2 cellular contexts compared by ENCODE assay signal in genomic region chr21:42503711-42504110, GRCh38.
TF ChIP-seq lines count a peak whose summit lies in the region.

No MANE protein-coding gene starts in this region.

TF ChIP-seq in GM12891, 5 proteins besides CTCF, POLR2A, EP300 and RAD21:
- TF ChIP-seq PAX5 (IDR thresholded peaks at IDR 0.05; ENCODE audit: insufficient read depth, low read length, severe bottlenecking) (no peak), POLR2AphosphoS5 (IDR thresholded peaks at IDR 0.05; ENCODE audit: low read depth, low read length) (no peak), TAF1 (IDR thresholded peaks at IDR 0.05; ENCODE audit: low read depth, low read length) (no peak), SPI1 (IDR thresholded peaks at IDR 0.05; ENCODE audit: low read depth, low read length) (no peak), POU2F2 (IDR thresholded peaks at IDR 0.05; ENCODE audit: low read depth, low read length) (no peak)

TF ChIP-seq in K562, 482 proteins besides CTCF, POLR2A, EP300 and RAD21:
- 0 out of 2 replicates have a peak, but pooled peaks have one; percentile 6 for TF ChIP-seq RFX1 (IDR thresholded peaks at IDR 0.05)
- TF ChIP-seq GABPA (tag; conservative IDR thresholded peaks at IDR 0.05; ENCODE audit: low read depth) = peak; percentile 74
- no peak for TF ChIP-seq SMARCA5 (IDR thresholded peaks at IDR 0.05)
- TF ChIP-seq TCF3 (CRISPR knock-in tag; IDR thresholded peaks at IDR 0.05) = peak; percentile 36; the same call in 1 of the 2 replicates
- peak; percentile 21; the same call in 1 of the 2 replicates for TF ChIP-seq RREB1 (CRISPR knock-in tag; IDR thresholded peaks at IDR 0.05)
- 0 out of 2 replicates have a peak, but pooled peaks have one; percentile 8 for TF ChIP-seq CBFA2T3 (IDR thresholded peaks at IDR 0.05)
- no peak for TF ChIP-seq KDM4B (IDR thresholded peaks at IDR 0.05; ENCODE audit: borderline replicate concordance in 2 of 2, low read depth in 1 of 2)
- TF ChIP-seq NR1H2 (CRISPR knock-in tag; IDR thresholded peaks at IDR 0.05) = no peak
